ENCODE assay signal across 9 cellular contexts in the genomic region with DNA sequence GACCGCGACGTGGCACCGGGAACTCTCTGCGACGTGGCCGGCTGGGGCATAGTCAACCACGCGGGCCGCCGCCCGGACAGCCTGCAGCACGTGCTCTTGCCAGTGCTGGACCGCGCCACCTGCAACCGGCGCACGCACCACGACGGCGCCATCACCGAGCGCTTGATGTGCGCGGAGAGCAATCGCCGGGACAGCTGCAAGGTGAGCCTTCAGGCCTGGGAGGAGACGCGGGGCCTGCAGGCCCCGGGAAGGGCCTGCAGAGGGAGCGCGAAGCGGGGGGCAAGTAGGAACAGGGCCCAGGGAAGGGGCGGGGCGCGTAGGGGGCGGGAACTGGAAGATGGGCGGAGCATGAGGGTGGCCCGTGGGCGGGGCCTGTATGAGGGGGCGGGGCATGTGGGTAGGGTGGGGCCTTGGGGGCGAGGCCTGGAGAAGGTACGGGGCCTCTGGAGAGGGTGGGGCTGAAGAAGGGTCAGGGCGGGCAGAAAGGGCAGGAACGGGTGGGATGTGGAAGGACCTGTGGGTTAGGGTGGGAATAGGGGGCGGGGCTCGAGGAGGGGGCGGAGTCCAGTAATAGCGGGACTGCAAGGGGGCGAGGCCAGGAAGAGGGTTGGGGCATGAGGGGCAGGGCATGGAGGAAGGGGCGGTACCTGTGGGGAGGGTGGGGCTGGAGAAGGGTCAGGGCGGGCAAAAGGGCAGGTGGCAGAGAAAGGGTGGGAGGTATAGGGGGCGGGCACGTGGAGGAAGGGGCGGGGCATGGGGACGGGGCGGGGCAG. TPM values are rescaled to one million over a fixed set of nuclear protein-coding genes. Genes with fewer than 3 reads are reported as not detected.
DNase-seq lines count a peak whose midpoint lies in the region; ATAC-seq, FAIRE-seq and TF ChIP-seq lines count a peak whose summit lies in the region.
"Had no signal": no experiment of that assay in that cellular context is flagged by ENCODE, and none has a peak within 500 bp of the region (broad histone marks: within the 10 kb centered on the region; RNA-seq: fewer than 3 reads in every experiment).

No MANE protein-coding gene starts in this region.

- no peak overlapping the region for H3K9ac ChIP-seq in kidney (ENCODE audit: low read length in 2 of 2)

- TF ChIP-seq CTCF in left ventricle myocardium inferior (IDR thresholded peaks at IDR 0.05; ENCODE audit: borderline replicate concordance) = no peak
- no peak for TF ChIP-seq CTCF in kidney (IDR thresholded peaks at IDR 0.05; ENCODE audit: borderline replicate concordance, extremely low read depth, insufficient read depth)

- H3K27ac ChIP-seq in left ventricle myocardium inferior (replicated peaks) (no peak overlapping the region), kidney (ENCODE audit: low read depth in 2 of 2, low read length in 2 of 2) (no peak overlapping the region)

- DNase-seq in left ventricle myocardium inferior (no peak), Right ventricle myocardium superior (no peak), SHP77 (lab: John Stamatoyannopoulos, UW) (peak; percentile 76 to 80), kidney (peak; percentile 89), occipital lobe (lab: John Stamatoyannopoulos, UW) (no peak)
- DNase-seq in activated T-helper 1 cell treated with anti-CD3 and anti-CD28 coated beads, Interleukin-2, amount 50 U/mL, for 16 hours (ENCODE audit: low read depth in 1 of 2, low spot score in 1 of 2) = peak; percentile 48 to 54
- peak; percentile 44 to 58 for DNase-seq in stimulated activated CD8-positive, alpha-beta memory T cell treated with anti-CD3 and anti-CD28 coated beads, Interleukin-7, amount 100 ng/mL, for 1 hour (ENCODE audit: low read depth in 2 of 2)

- peaks cover 52% of the 10 kb centered on the region for H3K27me3 ChIP-seq in left ventricle myocardium inferior (ENCODE audit: low read depth)

- H3K36me3 ChIP-seq in left ventricle myocardium inferior = no peaks in the 10 kb centered on the region
- H3K36me3 ChIP-seq in kidney (ENCODE audit: control insufficient read depth in 1 of 2, insufficient read depth in 2 of 2, low read length in 2 of 2) = no peaks in the 10 kb centered on the region

- H3K9me3 ChIP-seq in left ventricle myocardium inferior (replicated peaks) (no peaks in the 10 kb centered on the region), kidney (ENCODE audit: control insufficient read depth in 1 of 2, low read length in 2 of 2) (no peaks in the 10 kb centered on the region)

- no peak for FAIRE-seq in kidney (lab: Jason Lieb, UNC)

- peak overlapping the region; percentile 65 for H3K4me3 ChIP-seq in left ventricle myocardium inferior
- H3K4me3 ChIP-seq in kidney (ENCODE audit: low read length in 2 of 2) = no peak overlapping the region

- no peak for ATAC-seq in Right ventricle myocardium superior (ENCODE audit: poor library complexity)
- ATAC-seq in GM18861 (IDR thresholded peaks at IDR 0.05; ENCODE audit: unreplicated experiment) = no peak

- intact Hi-C loops in left ventricle myocardium inferior (cut with micrococcal nuclease) = no loop called here
- intact Hi-C loops in Right ventricle myocardium superior (cut with DNase I) = loop anchor here (10.0 kb wide), 1 partner anchor 87 kb away; no protein-coding TSS in a partner anchor
- intact Hi-C loops in kidney (cut with DNase I) = no loop called here

- H3K4me1 ChIP-seq in left ventricle myocardium inferior = peaks cover 32% of the 10 kb centered on the region
- peaks cover 0 to 10% of the 10 kb centered on the region in 2 donors for H3K4me1 ChIP-seq in kidney (ENCODE audit: control insufficient read depth in 1 of 2, insufficient read depth in 1 of 2, low read depth in 1 of 2, low read length in 2 of 2)

RNA-seq across cellular contexts. Expression of a gene that starts 2.5 kb away (rescaled TPM):
- total RNA-seq in left ventricle myocardium inferior (200 TPM), Right ventricle myocardium superior (477 TPM), kidney (35.1 TPM), occipital lobe (2.8 TPM)
- polyA plus RNA-seq in kidney (ENCODE audit: insufficient read depth, low read depth, low replicate concordance) = 4.6 TPM

RNA-seq across cellular contexts. Expression of a gene that starts 9.8 kb away (rescaled TPM):
- total RNA-seq in left ventricle myocardium inferior (0.58 TPM), Right ventricle myocardium superior (1.3 TPM), kidney (0.85 TPM), occipital lobe (not detected)
- polyA plus RNA-seq in kidney (ENCODE audit: insufficient read depth, low read depth, low replicate concordance) = not detected

RNA-seq across cellular contexts. Expression of a gene that starts 21.1 kb away (rescaled TPM):
- total RNA-seq in left ventricle myocardium inferior = not detected
- not detected for total RNA-seq in Right ventricle myocardium superior
- not detected for total RNA-seq in kidney
- polyA plus RNA-seq in kidney (ENCODE audit: insufficient read depth, low read depth, low replicate concordance) = not detected
- not detected for total RNA-seq in occipital lobe

RNA-seq across cellular contexts. Expression of a gene that starts 31.0 kb away (rescaled TPM):
- total RNA-seq in left ventricle myocardium inferior = 19.4 TPM
- 19.1 TPM for total RNA-seq in Right ventricle myocardium superior
- total RNA-seq in kidney = 56.5 TPM
- 72.1 TPM for polyA plus RNA-seq in kidney (ENCODE audit: insufficient read depth, low read depth, low replicate concordance)
- total RNA-seq in occipital lobe = 17.9 TPM

RNA-seq across cellular contexts. Expression of a gene that starts 31.3 kb away (rescaled TPM):
- total RNA-seq in left ventricle myocardium inferior (not detected), Right ventricle myocardium superior (not detected), kidney (not detected), occipital lobe (not detected)
- not detected for polyA plus RNA-seq in kidney (ENCODE audit: insufficient read depth, low read depth, low replicate concordance)
- total RNA-seq: temporal lobe had no signal

Comparison
In these comparisons a context has a peak if more than half of its experiments do, and no peak if none do; other contexts are left out.
1. DNase-seq: peak in SHP77 (2 of 2), activated T-helper 1 cell treated with anti-CD3 and anti-CD28 coated beads, Interleukin-2, amount 50 U/mL, for 16 hours (2 of 2), kidney (single experiment) and stimulated activated CD8-positive, alpha-beta memory T cell treated with anti-CD3 and anti-CD28 coated beads, Interleukin-7, amount 100 ng/mL, for 1 hour (2 of 2); none in left ventricle myocardium inferior (single experiment), Right ventricle myocardium superior (single experiment) and occipital lobe (single experiment).